31 cellular contexts compared by ENCODE assay signal in the genomic region with DNA sequence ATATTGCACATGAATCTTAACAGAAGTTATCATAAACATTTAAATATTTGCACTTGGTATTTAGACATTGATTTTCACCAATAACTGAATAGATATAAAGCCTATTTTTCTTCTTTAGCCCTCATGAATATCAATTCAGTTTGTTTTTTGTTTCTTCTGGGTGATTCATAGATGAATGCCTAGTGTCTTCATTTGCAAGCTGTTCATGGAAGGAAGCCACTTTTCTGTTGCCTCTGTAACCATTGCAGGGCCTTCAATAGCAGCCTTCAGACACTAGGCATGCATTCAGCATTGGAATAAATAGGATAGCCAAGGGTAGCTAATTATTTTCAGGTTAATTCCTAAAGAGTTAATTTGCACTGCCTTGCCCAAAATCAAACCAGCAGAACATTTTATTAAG.
"Had no signal": no experiment of that assay in that cellular context is flagged by ENCODE, and none has a peak within 500 bp of the region (broad histone marks: within the 10 kb centered on the region; RNA-seq: fewer than 3 reads in every experiment).

No MANE protein-coding gene starts in this region.

- H3K27me3 ChIP-seq: ascending aorta, brain microvascular endothelial cell, colonic mucosa, gastrocnemius medialis, hepatocyte, pancreas, right atrium auricular region, suprapubic skin, tibial nerve had no signal

- H3K36me3 Mint-ChIP-seq: activated CD8-positive, alpha-beta memory T cell treated with anti-CD3 and anti-CD28 coated beads, Interleukin-2, amount 10 ng/mL, durations not matched to agents 7 days and 5 days; activated naive CD4-positive, alpha-beta T cell treated with anti-CD3 and anti-CD28 coated beads, Interleukin-2, amount 50 U/mL, for 72 hours; stimulated activated memory B cell treated with anti-CD40 and anti-IgM and Interleukin-4, amounts not matched to agents 10 μg/mL and 1 μg/mL and 100 μg/mL, for 72 hours had no signal

- H3K27ac ChIP-seq: ascending aorta, brain microvascular endothelial cell, colonic mucosa, hepatocyte, lower lobe of right lung, pancreas, psoas muscle, right atrium auricular region, suprapubic skin, tibial nerve had no signal

- DNase-seq: activated CD4-positive, alpha-beta T cell treated with anti-CD3 and anti-CD28 coated beads for 36 hours; activated CD4-positive, CD25-positive, alpha-beta regulatory T cell; activated CD8-positive, alpha-beta memory T cell treated with anti-CD3 and anti-CD28 coated beads, Interleukin-2, amount 10 ng/mL, durations not matched to agents 7 days and 5 days; activated CD8-positive, alpha-beta T cell treated with anti-CD3 and anti-CD28 coated beads, Interleukin-2, amount 10 ng/mL, durations not matched to agents 7 days and 5 days; activated naive CD4-positive, alpha-beta T cell; activated T-cell treated with anti-CD3 and anti-CD28 coated beads for 4 hours; activated T-cell treated with anti-CD3 and anti-CD28 coated beads, Interleukin-2, amount 50 U/mL, for 72 hours; brain microvascular endothelial cell; colonic mucosa; effector memory CD4-positive, alpha-beta T cell; gastrocnemius medialis; left colon; lower lobe of right lung; mesendoderm; pancreas; psoas muscle; stimulated activated CD4-positive, alpha-beta T cell treated with anti-CD3 and anti-CD28 coated beads, Interleukin-1b, Interleukin-23, amount 100 ng/mL, for 48 hours; stimulated activated CD4-positive, alpha-beta T cell treated with anti-CD3 and anti-CD28 coated beads, Interleukin-4, amount 100 ng/mL, for 4 hours; stimulated activated CD8-positive, alpha-beta memory T cell treated with anti-CD3 and anti-CD28 coated beads, Interleukin-4, amount 100 ng/mL, for 48 hours; stimulated activated naive CD8-positive, alpha-beta T cell treated with anti-CD3 and anti-CD28 coated beads, Interleukin-15, amount 100 ng/mL, for 72 hours; T-helper 1 cell had no signal

- H3K4me3 Mint-ChIP-seq: activated CD4-positive, alpha-beta T cell treated with anti-CD3 and anti-CD28 coated beads for 36 hours; activated CD8-positive, alpha-beta memory T cell treated with anti-CD3 and anti-CD28 coated beads, Interleukin-2, amount 10 ng/mL, durations not matched to agents 7 days and 5 days; activated CD8-positive, alpha-beta T cell treated with anti-CD3 and anti-CD28 coated beads, Interleukin-2, amount 10 ng/mL, durations not matched to agents 7 days and 5 days; activated T-cell treated with anti-CD3 and anti-CD28 coated beads, Interleukin-2, amount 50 U/mL, for 72 hours; nephron; stimulated activated memory B cell treated with anti-CD40 and anti-IgM and Interleukin-4, amounts not matched to agents 10 μg/mL and 1 μg/mL and 100 μg/mL, for 72 hours; stimulated activated naive CD8-positive, alpha-beta T cell treated with anti-CD3 and anti-CD28 coated beads, Interleukin-15, amount 100 ng/mL, for 72 hours; T-helper 2 cell treated with Interferon-gamma antibody and Interleukin-4, amounts not matched to agents 5 μg/mL and 100 μg/mL, for 36 hours had no signal

- H3K9me3 ChIP-seq: ascending aorta, colonic mucosa, gastrocnemius medialis, lower lobe of right lung, psoas muscle, right atrium auricular region, suprapubic skin, tibial nerve had no signal

- H3K4me3 ChIP-seq: ascending aorta, colonic mucosa, gastrocnemius medialis, hepatocyte, lower lobe of right lung, pancreas, psoas muscle, right atrium auricular region, smooth muscle cell, suprapubic skin, tibial nerve had no signal

- H3K27me3 Mint-ChIP-seq: activated CD4-positive, alpha-beta T cell treated with anti-CD3 and anti-CD28 coated beads for 36 hours; activated CD8-positive, alpha-beta memory T cell treated with anti-CD3 and anti-CD28 coated beads, Interleukin-2, amount 10 ng/mL, durations not matched to agents 7 days and 5 days; stimulated activated memory B cell treated with anti-CD40 and anti-IgM and Interleukin-4, amounts not matched to agents 10 μg/mL and 1 μg/mL and 100 μg/mL, for 72 hours; stimulated activated naive CD8-positive, alpha-beta T cell treated with anti-CD3 and anti-CD28 coated beads, Interleukin-15, amount 100 ng/mL, for 72 hours had no signal

- H3K9me3 Mint-ChIP-seq: nephron had no signal

- H3K36me3 ChIP-seq: ascending aorta, brain microvascular endothelial cell, colonic mucosa, gastrocnemius medialis, lower lobe of right lung, pancreas, right atrium auricular region, suprapubic skin, tibial nerve had no signal

- H3K4me1 Mint-ChIP-seq: activated CD4-positive, alpha-beta T cell treated with anti-CD3 and anti-CD28 coated beads for 36 hours; activated CD8-positive, alpha-beta memory T cell treated with anti-CD3 and anti-CD28 coated beads, Interleukin-2, amount 10 ng/mL, durations not matched to agents 7 days and 5 days; stimulated activated memory B cell treated with anti-CD40 and anti-IgM and Interleukin-4, amounts not matched to agents 10 μg/mL and 1 μg/mL and 100 μg/mL, for 72 hours; stimulated activated naive CD8-positive, alpha-beta T cell treated with anti-CD3 and anti-CD28 coated beads, Interleukin-15, amount 100 ng/mL, for 72 hours had no signal

- ATAC-seq: activated CD4-positive, alpha-beta T cell treated with anti-CD3 and anti-CD28 coated beads for 36 hours; activated CD8-positive, alpha-beta memory T cell treated with anti-CD3 and anti-CD28 coated beads, Interleukin-2, amount 10 ng/mL, durations not matched to agents 7 days and 5 days; activated CD8-positive, alpha-beta T cell treated with anti-CD3 and anti-CD28 coated beads, Interleukin-2, amount 10 ng/mL, durations not matched to agents 7 days and 5 days; activated naive CD4-positive, alpha-beta T cell treated with anti-CD3 and anti-CD28 coated beads, Interleukin-2, amount 50 U/mL, for 72 hours; activated T-cell treated with anti-CD3 and anti-CD28 coated beads, Interleukin-2, amount 50 U/mL, for 72 hours; gastrocnemius medialis; left colon; lower lobe of right lung; pancreas; psoas muscle; stimulated activated memory B cell treated with anti-CD40 and anti-IgM and Interleukin-4, amounts not matched to agents 10 μg/mL and 1 μg/mL and 100 μg/mL, for 72 hours; stimulated activated naive CD8-positive, alpha-beta T cell treated with anti-CD3 and anti-CD28 coated beads, Interleukin-15, amount 100 ng/mL, for 72 hours had no signal

- H3K4me1 ChIP-seq: ascending aorta, colonic mucosa, lower lobe of right lung, right atrium auricular region, suprapubic skin, tibial nerve had no signal

- H3K27ac Mint-ChIP-seq: activated CD4-positive, alpha-beta T cell treated with anti-CD3 and anti-CD28 coated beads for 36 hours; activated CD8-positive, alpha-beta memory T cell treated with anti-CD3 and anti-CD28 coated beads, Interleukin-2, amount 10 ng/mL, durations not matched to agents 7 days and 5 days; activated CD8-positive, alpha-beta T cell treated with anti-CD3 and anti-CD28 coated beads, Interleukin-2, amount 10 ng/mL, durations not matched to agents 7 days and 5 days; activated naive CD4-positive, alpha-beta T cell treated with anti-CD3 and anti-CD28 coated beads, Interleukin-2, amount 50 U/mL, for 72 hours; activated T-cell treated with anti-CD3 and anti-CD28 coated beads, Interleukin-2, amount 50 U/mL, for 72 hours; nephron; stimulated activated memory B cell treated with anti-CD40 and anti-IgM and Interleukin-4, amounts not matched to agents 10 μg/mL and 1 μg/mL and 100 μg/mL, for 72 hours; stimulated activated naive CD8-positive, alpha-beta T cell treated with anti-CD3 and anti-CD28 coated beads, Interleukin-15, amount 100 ng/mL, for 72 hours; T-helper 2 cell treated with Interferon-gamma antibody and Interleukin-4, amounts not matched to agents 5 μg/mL and 100 μg/mL, for 36 hours had no signal
